In the genomic region with DNA sequence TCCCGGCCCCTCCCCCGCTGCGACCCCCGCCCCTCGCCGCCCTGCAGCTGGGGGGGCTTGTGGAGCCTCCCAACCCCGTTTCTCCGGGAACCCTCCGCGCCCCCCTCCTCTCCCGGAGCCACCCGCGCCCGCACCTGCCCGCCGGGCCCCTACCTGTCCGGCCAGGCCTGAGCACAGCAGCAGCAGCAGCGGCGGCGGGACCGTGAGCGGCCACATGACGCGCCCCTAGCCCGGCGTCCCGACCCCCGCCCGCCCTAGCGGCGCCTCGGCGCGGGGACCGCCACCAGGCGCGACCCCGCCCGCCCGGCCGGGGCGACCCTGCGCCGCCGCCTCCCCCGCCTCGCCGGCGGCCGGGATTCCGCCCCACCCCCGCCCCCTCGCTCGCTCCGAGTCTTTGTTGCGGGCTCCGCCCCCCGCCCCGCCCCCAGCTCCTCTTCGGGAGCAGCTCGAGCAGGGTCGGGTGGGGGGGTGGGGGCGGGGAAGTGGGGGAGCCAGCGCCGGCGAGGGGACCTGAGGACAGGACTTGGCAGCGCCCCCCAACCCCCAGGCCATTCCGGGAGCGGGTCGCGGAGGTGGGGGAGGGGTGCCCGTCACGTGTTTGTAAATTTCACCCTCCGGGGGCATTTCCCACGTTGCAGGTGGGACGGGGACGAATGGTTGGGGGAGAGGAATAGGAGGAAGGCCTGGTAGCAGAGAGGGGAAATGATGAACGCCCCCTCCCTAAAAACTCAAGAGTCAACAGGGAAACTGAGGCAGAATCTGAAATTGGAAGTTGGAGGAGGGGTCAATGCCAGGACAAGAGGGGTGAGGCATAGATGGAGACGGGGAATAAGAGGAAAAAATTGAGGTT, we compare ENCODE assay signal across 8 cellular contexts. TPM values are rescaled to one million over a fixed set of nuclear protein-coding genes. Genes with fewer than 3 reads are reported as not detected.
DNase-seq lines count a peak whose midpoint lies in the region; ATAC-seq, FAIRE-seq and TF ChIP-seq lines count a peak whose summit lies in the region.

A gene (minus strand): TSS at position 365 of the 850 bp plus-strand sequence. CDS start 149 bp downstream, at position 216.

- no peaks in the 10 kb centered on the region for H3K9me3 ChIP-seq in colonic mucosa

- intact Hi-C loops in colonic mucosa (cut with DNase I): no loop called here

- peaks cover 43% of the 10 kb centered on the region for H3K27me3 Mint-ChIP-seq in activated naive CD4-positive, alpha-beta T cell treated with anti-CD3 and anti-CD28 coated beads, Interleukin-2, amount 50 U/mL, for 24 hours
- H3K27me3 Mint-ChIP-seq in stimulated activated naive CD8-positive, alpha-beta T cell treated with anti-CD3 and anti-CD28 coated beads, Interleukin-15, amount 100 ng/mL, for 72 hours: peaks cover 60% of the 10 kb centered on the region

- peaks cover under 1% of the 10 kb centered on the region for H3K9me3 Mint-ChIP-seq in activated naive CD4-positive, alpha-beta T cell treated with anti-CD3 and anti-CD28 coated beads, Interleukin-2, amount 50 U/mL, for 24 hours
- peaks cover under 1 to 8% of the 10 kb centered on the region in 2 donors for H3K9me3 Mint-ChIP-seq in stimulated activated naive CD8-positive, alpha-beta T cell treated with anti-CD3 and anti-CD28 coated beads, Interleukin-15, amount 100 ng/mL, for 72 hours

- TF ChIP-seq POLR2A in GM12892 (IDR thresholded peaks at IDR 0.05; ENCODE audit: low read depth, low read length): no peak

- H3K9ac ChIP-seq in colonic mucosa (ENCODE audit: low read depth in 2 of 2, low read length in 2 of 2): peak within 1 kb of the TSS in 1 of 2 donors; percentile 12

- no peak within 1 kb of the TSS for H3K4me3 ChIP-seq in colonic mucosa

- H3K4me3 Mint-ChIP-seq in activated naive CD4-positive, alpha-beta T cell treated with anti-CD3 and anti-CD28 coated beads, Interleukin-2, amount 50 U/mL, for 24 hours: peak within 1 kb of the TSS; percentile 81
- H3K4me3 Mint-ChIP-seq in stimulated activated naive CD8-positive, alpha-beta T cell treated with anti-CD3 and anti-CD28 coated beads, Interleukin-15, amount 100 ng/mL, for 72 hours: peak within 1 kb of the TSS; percentile 54 to 65

- FAIRE-seq in GM12892 (lab: Jason Lieb, UNC): no peak

- DNase-seq in activated CD8-positive, alpha-beta memory T cell treated with anti-CD3 and anti-CD28 coated beads, Interleukin-2, amount 50 U/mL, for 4 hours: peak; percentile 39
- no peak for DNase-seq in activated CD8-positive, alpha-beta memory T cell treated with anti-CD3 and anti-CD28 coated beads, Interleukin-2, amount 50 U/mL, for 48 hours
- DNase-seq in iPS-NIHi7 (ENCODE audit: extremely low spot score): peak; percentile 87
- DNase-seq in stimulated activated naive CD8-positive, alpha-beta T cell treated with anti-CD3 and anti-CD28 coated beads, Interleukin-15, amount 100 ng/mL, for 72 hours: no peak
- no peak for DNase-seq in colonic mucosa
- DNase-seq in GM12892 (ENCODE audit: insufficient read length): no peak

- peak; percentile 40 for ATAC-seq in stimulated activated naive CD8-positive, alpha-beta T cell treated with anti-CD3 and anti-CD28 coated beads, Interleukin-15, amount 100 ng/mL, for 72 hours
- ATAC-seq in GM18498 (IDR thresholded peaks at IDR 0.05; ENCODE audit: unreplicated experiment): no peak

- H3K27ac ChIP-seq in colonic mucosa: no peak within 1 kb of the TSS

- H3K27me3 ChIP-seq in colonic mucosa: peaks cover 22% of the 10 kb centered on the region

- peaks cover 29% of the 10 kb centered on the region for H3K4me1 Mint-ChIP-seq in activated naive CD4-positive, alpha-beta T cell treated with anti-CD3 and anti-CD28 coated beads, Interleukin-2, amount 50 U/mL, for 24 hours
- peaks cover 31% of the 10 kb centered on the region for H3K4me1 Mint-ChIP-seq in stimulated activated naive CD8-positive, alpha-beta T cell treated with anti-CD3 and anti-CD28 coated beads, Interleukin-15, amount 100 ng/mL, for 72 hours

- TF ChIP-seq CTCF in colonic mucosa (IDR thresholded peaks at IDR 0.05): no peak

- H3K36me3 Mint-ChIP-seq in activated naive CD4-positive, alpha-beta T cell treated with anti-CD3 and anti-CD28 coated beads, Interleukin-2, amount 50 U/mL, for 24 hours: no peaks in the 10 kb centered on the region

- no peaks in the 10 kb centered on the region for H3K36me3 ChIP-seq in colonic mucosa

- H3K4me1 ChIP-seq in colonic mucosa: no peaks in the 10 kb centered on the region

- no peak within 1 kb of the TSS for H3K27ac Mint-ChIP-seq in activated naive CD4-positive, alpha-beta T cell treated with anti-CD3 and anti-CD28 coated beads, Interleukin-2, amount 50 U/mL, for 24 hours
- no peak within 1 kb of the TSS for H3K27ac Mint-ChIP-seq in stimulated activated naive CD8-positive, alpha-beta T cell treated with anti-CD3 and anti-CD28 coated beads, Interleukin-15, amount 100 ng/mL, for 72 hours

RNA-seq across cellular contexts. Expression of the gene that starts here (rescaled TPM):
- 1 to 10 TPM; 1.2 to 1.9 TPM for total RNA-seq in colonic mucosa
- polyA plus RNA-seq in GM12892 (2012; ENCODE audit: missing spikeins): not detected

Comparison
In these comparisons a context has a peak if more than half of its experiments do, and no peak if none do; other contexts are left out.
1. DNase-seq: peak in activated CD8-positive, alpha-beta memory T cell treated with anti-CD3 and anti-CD28 coated beads, Interleukin-2, amount 50 U/mL, for 4 hours (single experiment) and iPS-NIHi7 (single experiment); none in activated CD8-positive, alpha-beta memory T cell treated with anti-CD3 and anti-CD28 coated beads, Interleukin-2, amount 50 U/mL, for 48 hours (single experiment), stimulated activated naive CD8-positive, alpha-beta T cell treated with anti-CD3 and anti-CD28 coated beads, Interleukin-15, amount 100 ng/mL, for 72 hours (0 of 2), colonic mucosa (single experiment) and GM12892 (single experiment).